ENCODE assay signal across 3 cellular contexts in genomic region chr5:142447887-142448286, GRCh38.
TF ChIP-seq lines count a peak whose summit lies in the region.

No MANE protein-coding gene starts in this region.

TF ChIP-seq in HCT116, 20 proteins besides CTCF, POLR2A, EP300 and RAD21:
- no peak for TF ChIP-seq ATF3 (IDR thresholded peaks at IDR 0.05)
- TF ChIP-seq TCF7L2 (IDR thresholded peaks at IDR 0.05; ENCODE audit: borderline replicate concordance, extremely low read depth, insufficient read depth, insufficient read length) = no peak
- TF ChIP-seq ZFX (IDR thresholded peaks at IDR 0.05) = no peak
- no peak for TF ChIP-seq ZBTB33 (IDR thresholded peaks at IDR 0.05; ENCODE audit: extremely low read depth, insufficient replicate concordance, low read length)
- no peak for TF ChIP-seq ELF1 (IDR thresholded peaks at IDR 0.05; ENCODE audit: borderline replicate concordance, low read depth)
TF ChIP-seq in HCT116: peak in this region for 0.

TF ChIP-seq in HEK293, 187 proteins besides CTCF, POLR2A, EP300 and RAD21 (continued from another document):
- TF ChIP-seq, protein P1, sequence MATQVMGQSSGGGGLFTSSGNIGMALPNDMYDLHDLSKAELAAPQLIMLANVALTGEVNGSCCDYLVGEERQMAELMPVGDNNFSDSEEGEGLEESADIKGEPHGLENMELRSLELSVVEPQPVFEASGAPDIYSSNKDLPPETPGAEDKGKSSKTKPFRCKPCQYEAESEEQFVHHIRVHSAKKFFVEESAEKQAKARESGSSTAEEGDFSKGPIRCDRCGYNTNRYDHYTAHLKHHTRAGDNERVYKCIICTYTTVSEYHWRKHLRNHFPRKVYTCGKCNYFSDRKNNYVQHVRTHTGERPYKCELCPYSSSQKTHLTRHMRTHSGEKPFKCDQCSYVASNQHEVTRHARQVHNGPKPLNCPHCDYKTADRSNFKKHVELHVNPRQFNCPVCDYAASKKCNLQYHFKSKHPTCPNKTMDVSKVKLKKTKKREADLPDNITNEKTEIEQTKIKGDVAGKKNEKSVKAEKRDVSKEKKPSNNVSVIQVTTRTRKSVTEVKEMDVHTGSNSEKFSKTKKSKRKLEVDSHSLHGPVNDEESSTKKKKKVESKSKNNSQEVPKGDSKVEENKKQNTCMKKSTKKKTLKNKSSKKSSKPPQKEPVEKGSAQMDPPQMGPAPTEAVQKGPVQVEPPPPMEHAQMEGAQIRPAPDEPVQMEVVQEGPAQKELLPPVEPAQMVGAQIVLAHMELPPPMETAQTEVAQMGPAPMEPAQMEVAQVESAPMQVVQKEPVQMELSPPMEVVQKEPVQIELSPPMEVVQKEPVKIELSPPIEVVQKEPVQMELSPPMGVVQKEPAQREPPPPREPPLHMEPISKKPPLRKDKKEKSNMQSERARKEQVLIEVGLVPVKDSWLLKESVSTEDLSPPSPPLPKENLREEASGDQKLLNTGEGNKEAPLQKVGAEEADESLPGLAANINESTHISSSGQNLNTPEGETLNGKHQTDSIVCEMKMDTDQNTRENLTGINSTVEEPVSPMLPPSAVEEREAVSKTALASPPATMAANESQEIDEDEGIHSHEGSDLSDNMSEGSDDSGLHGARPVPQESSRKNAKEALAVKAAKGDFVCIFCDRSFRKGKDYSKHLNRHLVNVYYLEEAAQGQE (tag by site-specific recombination; IDR thresholded peaks at IDR 0.05) = no peak
- no peak for TF ChIP-seq ZNF391 (tag by site-specific recombination; IDR thresholded peaks at IDR 0.05; ENCODE audit: borderline replicate concordance, low read depth)
- TF ChIP-seq ZNF654 (tag by site-specific recombination; IDR thresholded peaks at IDR 0.05; ENCODE audit: low read depth) = no peak
- no peak for TF ChIP-seq BCL11B (tag by site-specific recombination; IDR thresholded peaks at IDR 0.05; ENCODE audit: low read depth)
- TF ChIP-seq ZNF16 (tag by site-specific recombination; IDR thresholded peaks at IDR 0.05; ENCODE audit: low read depth) = no peak
- TF ChIP-seq HOXD13 (CRISPR knock-in tag; IDR thresholded peaks at IDR 0.05; ENCODE audit: borderline replicate concordance) = no peak

TF ChIP-seq in K562, 482 proteins besides CTCF, POLR2A, EP300 and RAD21 (continued from another document):
- TF ChIP-seq CREB5 (CRISPR knock-in tag; IDR thresholded peaks at IDR 0.05) = no peak
- TF ChIP-seq MAFF (IDR thresholded peaks at IDR 0.05; ENCODE audit: low read length) = no peak
- peak; percentile 95 for TF ChIP-seq ZNF184 (CRISPR knock-in tag; IDR thresholded peaks at IDR 0.05)
- TF ChIP-seq RBM39 (optimal IDR thresholded peaks at IDR 0.05; ENCODE audit: low read depth, low read length) = no peak
- no peak for TF ChIP-seq ZBTB33 (CRISPR knock-in tag; IDR thresholded peaks at IDR 0.05)
- TF ChIP-seq LARP7 (IDR thresholded peaks at IDR 0.05) = no peak
- no peak for TF ChIP-seq ZNF324 (CRISPR knock-in tag; IDR thresholded peaks at IDR 0.05)
- TF ChIP-seq PTRF (tag; IDR thresholded peaks at IDR 0.05) = no peak
- no peak for TF ChIP-seq CAMTA2 (CRISPR knock-in tag; conservative IDR thresholded peaks at IDR 0.05)
